ENCODE assay signal across 17 cellular contexts in genomic region chr2:233064526-233065199, GRCh38. TPM values are rescaled to one million over a fixed set of nuclear protein-coding genes. Genes with fewer than 3 reads are reported as not detected.
DNase-seq lines count a peak whose midpoint lies in the region; ATAC-seq, FAIRE-seq and TF ChIP-seq lines count a peak whose summit lies in the region.
"Had no signal": no experiment of that assay in that cellular context is flagged by ENCODE, and none has a peak within 500 bp of the region (broad histone marks: within the 10 kb centered on the region; RNA-seq: fewer than 3 reads in every experiment).

No MANE protein-coding gene starts in this region.

- DNase-seq in Right ventricle myocardium inferior (ENCODE audit: missing footprints) = peak; percentile 28
- DNase-seq in heart right ventricle = no peak
- DNase-seq in Peyer's patch = peak in 2 of 3 donors; percentile 14 to 46
- no peak for DNase-seq in HepG2 (ENCODE audit: low spot score)
- peak; percentile 7 for DNase-seq in testis
- DNase-seq: activated gamma-delta T cell treated with Interleukin-2 at 50 U/mL for 16 hours, NCI-H1436, NCI-H345, OCI-M1, SW 1271 had no signal

- no peaks in the 10 kb centered on the region for H3K79me2 ChIP-seq in HepG2 (ENCODE audit: insufficient read depth, low read length)
- H3K79me2 ChIP-seq: parathyroid adenoma had no signal

- peak overlapping the region; percentile 45 for H3K9ac ChIP-seq in HepG2 (ENCODE audit: insufficient read depth, low read depth, low read length)
- H3K9ac ChIP-seq: parathyroid adenoma had no signal

- in situ Hi-C loops in HepG2 (cut with HindIII; ENCODE audit: extremely low pct_ligation_motif_present, low pct_unique_long_range_greater_than_20kb) = no loop called here

- WGBS in heart right ventricle, 2 donors = 80 to 82% methylated on average over 16 of the region's 16 CpGs
- 86% methylated on average over 16 of the region's 16 CpGs for WGBS in HepG2 (ENCODE audit: low lambda C conversion rate)
- 82 to 93% methylated on average over 15 to 16 of the region's 16 CpGs for WGBS in testis, 2 donors

- no peak for TF ChIP-seq RAD21 in HepG2 (CRISPR knock-in tag; IDR thresholded peaks at IDR 0.05)

- peak overlapping the region in 2 of 10 donors; percentile 15 to 98 for H3K27ac ChIP-seq in heart right ventricle
- H3K27ac ChIP-seq in Peyer's patch = peak overlapping the region in 1 of 4 donors; percentile 97
- H3K27ac ChIP-seq in HepG2 (ENCODE audit: extremely low read length, insufficient read depth, low read length) = peak overlapping the region; percentile 82
- no peak overlapping the region for H3K27ac ChIP-seq in testis
- H3K27ac ChIP-seq: gastroesophageal sphincter, parathyroid adenoma had no signal

- POLR2A ChIA-PET in HepG2 (lab: Yijun Ruan, JAX) = interaction anchor here (1.0 to 2.8 kb wide), 6 partner anchors 11 to 208 kb away, joined by 3 to 10 read pairs (median 4); partner anchors contain the start of gene NGEF

- intact Hi-C loops in Right ventricle myocardium inferior (cut with DNase I) (no loop called here), heart right ventricle (cut with DNase I) (no loop called here), HepG2 (cut with micrococcal nuclease; ENCODE audit: unreplicated experiment) (loop anchor here (5.0 kb wide), 1 partner anchor 58 kb away; no protein-coding TSS in a partner anchor), testis (cut with DNase I; ENCODE audit: low total_unique reads) (no loop called here)

- FAIRE-seq in HepG2 (lab: Jason Lieb, UNC) = no peak

- ATAC-seq in Right ventricle myocardium inferior = peak; percentile 1
- ATAC-seq in heart right ventricle = no peak
- no peak for ATAC-seq in HepG2
- no peak for ATAC-seq in HG02938 (IDR thresholded peaks at IDR 0.05; ENCODE audit: unreplicated experiment)
- no peak for ATAC-seq in HG03460 (IDR thresholded peaks at IDR 0.05; ENCODE audit: unreplicated experiment)
- ATAC-seq in HG02981 (IDR thresholded peaks at IDR 0.05; ENCODE audit: unreplicated experiment) = no peak
- ATAC-seq: gastroesophageal sphincter had no signal

- TF ChIP-seq POLR2A in Peyer's patch (IDR thresholded peaks at IDR 0.05) = no peak
- no peak for TF ChIP-seq POLR2A in HepG2 (IDR thresholded peaks at IDR 0.05; ENCODE audit: insufficient read depth in 1 of 2, low read depth in 2 of 2, low read length in 2 of 2)
- no peak for TF ChIP-seq POLR2A in testis (IDR thresholded peaks at IDR 0.05)

- peaks cover 0 to 27% (median 0%) of the 10 kb centered on the region in 9 donors for H3K36me3 ChIP-seq in heart right ventricle
- H3K36me3 ChIP-seq in Peyer's patch = no peaks in the 10 kb centered on the region
- no peaks in the 10 kb centered on the region for H3K36me3 ChIP-seq in HepG2 (replicated peaks in 1 of 2; ENCODE audit: control insufficient read depth in 1 of 2, insufficient read depth in 2 of 2, low read length in 2 of 2)
- no peaks in the 10 kb centered on the region for H3K36me3 ChIP-seq in testis (ENCODE audit: low read depth, missing control alignments)
- H3K36me3 ChIP-seq: gastroesophageal sphincter, tibial nerve had no signal

- BruUV-seq in HepG2 (replicated peaks; lab: Mats Ljungman, UMichigan) = no TSS peak

- CTCF ChIA-PET in HepG2 (lab: Yijun Ruan, JAX; ENCODE audit: low intra/inter-chr PET ratio, low total read pairs) = no interaction called here

- H3K4me1 ChIP-seq in heart right ventricle = peaks cover 11 to 86% (median 31%) of the 10 kb centered on the region in 9 donors
- H3K4me1 ChIP-seq in Peyer's patch = peaks cover 0 to 34% (median 19%) of the 10 kb centered on the region in 4 donors
- peaks cover 81% of the 10 kb centered on the region for H3K4me1 ChIP-seq in HepG2 (ENCODE audit: insufficient read depth, low read length)
- H3K4me1 ChIP-seq in testis = peaks cover 11% of the 10 kb centered on the region
- H3K4me1 ChIP-seq: parathyroid adenoma had no signal

- no peak overlapping the region for H2AFZ ChIP-seq in HepG2 (ENCODE audit: low read length)
- H2AFZ ChIP-seq: parathyroid adenoma had no signal

- H3K9me3 ChIP-seq in heart right ventricle (no peaks in the 10 kb centered on the region), Peyer's patch (no peaks in the 10 kb centered on the region), HepG2 (ENCODE audit: low read length) (no peaks in the 10 kb centered on the region), testis (no peaks in the 10 kb centered on the region)
- H3K9me3 ChIP-seq: gastroesophageal sphincter, tibial nerve had no signal

- H3K4me2 ChIP-seq in HepG2 (ENCODE audit: low read depth, low read length) = peak overlapping the region; percentile 97

- 0 out of 2 replicates have a peak, but pooled peaks cover 3% of the 10 kb centered on the region for H4K20me1 ChIP-seq in HepG2 (ENCODE audit: insufficient read depth, low read length)

- H3K4me3 ChIP-seq in heart right ventricle (peak overlapping the region in 1 of 10 donors; percentile 82), Peyer's patch (peak overlapping the region in 1 of 4 donors; percentile 70), HepG2 (replicated peaks in 1 of 3; ENCODE audit: insufficient read depth in 1 of 3, low read depth in 2 of 3, low read length in 3 of 3) (no peak overlapping the region), testis (no peak overlapping the region)
- H3K4me3 ChIP-seq: gastroesophageal sphincter had no signal

- TF ChIP-seq CTCF in heart right ventricle (IDR thresholded peaks at IDR 0.05) (no peak), Peyer's patch (IDR thresholded peaks at IDR 0.05) (no peak), HepG2 (CRISPR knock-in tag; IDR thresholded peaks at IDR 0.05) (no peak), testis (IDR thresholded peaks at IDR 0.05) (no peak)

- H3K27me3 ChIP-seq in heart right ventricle (no peaks in the 10 kb centered on the region), Peyer's patch (no peaks in the 10 kb centered on the region), HepG2 (ENCODE audit: control insufficient read depth in 1 of 2, insufficient read depth in 2 of 2, low read length in 2 of 2) (no peaks in the 10 kb centered on the region; a peak in 1 of 5 replicates), testis (no peaks in the 10 kb centered on the region)
- H3K27me3 ChIP-seq: gastroesophageal sphincter, tibial nerve had no signal

- no peak for TF ChIP-seq EP300 in HepG2 (IDR thresholded peaks at IDR 0.05; ENCODE audit: low read depth in 2 of 2, low read length in 2 of 2)
- TF ChIP-seq EP300 in HepG2 (CRISPR knock-in tag; IDR thresholded peaks at IDR 0.05; ENCODE audit: borderline replicate concordance) = no peak

RNA-seq across cellular contexts. Expression of gene INPP5D, which starts 4.5 kb away (rescaled TPM):
- 5.2 TPM for total RNA-seq in Right ventricle myocardium inferior
- 10 to 100 TPM in 1 of 10 donors, 1 to 10 TPM in 9; 2.9 to 17.2 (median 5.7) TPM for total RNA-seq in heart right ventricle
- polyA plus RNA-seq in heart right ventricle = 1 to 10 TPM; 3.6 to 7.5 TPM
- total RNA-seq in Peyer's patch = 100 to 1,000 TPM in 1 of 4 donors, 10 to 100 TPM in 3; 11.6 to 333 (median 26.2) TPM
- total RNA-seq in HepG2 (2016; rRNA removed; fragmentation: Illumina TruSeq; extraction: Trizol) = 17.7 and 18.0 TPM in 2 replicates
- 4.6 and 5.5 TPM in 2 replicates for total RNA-seq in HepG2 (2016; cell fraction: cytosol; rRNA removed; fragmentation: Illumina TruSeq; extraction: Trizol; ENCODE audit: low read depth)
- 15.5 and 19.4 TPM in 2 replicates for total RNA-seq in HepG2 (2016; cell fraction: insoluble cytoplasmic fraction; rRNA removed; fragmentation: Illumina TruSeq; extraction: Trizol)
- total RNA-seq in HepG2 (2016; cell fraction: membrane; rRNA removed; fragmentation: Illumina TruSeq; extraction: Trizol) = 12.4 TPM in 2 replicates
- 15.5 and 17.7 TPM in 2 replicates for total RNA-seq in HepG2 (2016; cell fraction: nucleus; rRNA removed; fragmentation: Illumina TruSeq; extraction: Trizol)
- polyA plus RNA-seq in HepG2 (2011; rRNA removed) = 16.1 and 16.7 TPM in 2 replicates
- polyA plus RNA-seq in HepG2 (2011; cell fraction: cytosol; rRNA removed) = 7.7 and 8.6 TPM in 2 replicates
- polyA plus RNA-seq in HepG2 (2011; cell fraction: nucleus; rRNA removed) = 55.2 and 72.1 TPM in 2 replicates
- 36.4 and 42.1 TPM in 2 replicates for polyA plus RNA-seq in HepG2 (2012)
- 2.5 and 2.6 TPM in 2 replicates for polyA plus RNA-seq in HepG2 (2016; cell fraction: cytosol; fragmentation: Illumina TruSeq; extraction: Trizol; ENCODE audit: low read depth)
- 16.3 and 21.7 TPM in 2 replicates for polyA plus RNA-seq in HepG2 (2016; cell fraction: insoluble cytoplasmic fraction; fragmentation: Illumina TruSeq; extraction: Trizol; ENCODE audit: low read depth)
- 8.3 and 8.6 TPM in 2 replicates for polyA plus RNA-seq in HepG2 (2016; cell fraction: membrane; fragmentation: Illumina TruSeq; extraction: Trizol; ENCODE audit: low read depth)
- polyA plus RNA-seq in HepG2 (2016; cell fraction: nucleus; fragmentation: Illumina TruSeq; extraction: Trizol; ENCODE audit: insufficient read depth, low read depth) = 28.7 and 30.7 TPM in 2 replicates
- polyA minus RNA-seq in HepG2 (2011; rRNA and poly(A)+ RNA removed; ENCODE audit: low replicate concordance) = 0.09 and 29.9 TPM in 2 replicates
- polyA minus RNA-seq in HepG2 (2011; cell fraction: cytosol; rRNA and poly(A)+ RNA removed) = 15.4 and 25.3 TPM in 2 replicates
- polyA minus RNA-seq in HepG2 (2011; cell fraction: nucleus; rRNA and poly(A)+ RNA removed) = 36.4 and 40.5 TPM in 2 replicates
- 10 to 100 TPM in 1 of 2 donors, 1 to 10 TPM in 1; 5.7 to 11.2 TPM for total RNA-seq in testis
- 12.7 TPM for polyA plus RNA-seq in testis (ENCODE audit: insufficient read depth, low read depth, low replicate concordance)

RNA-seq across cellular contexts. Expression of gene NEU2, which starts 32.2 kb away (rescaled TPM):
- total RNA-seq in Right ventricle myocardium inferior (not detected), heart right ventricle (not detected), Peyer's patch (not detected), HepG2 (2016; rRNA removed; fragmentation: Illumina TruSeq; extraction: Trizol) (not detected in 2 replicates), testis (not detected)
- polyA plus RNA-seq in heart right ventricle (not detected), HepG2 (2011; rRNA removed) (not detected in 2 replicates), testis (ENCODE audit: insufficient read depth, low read depth, low replicate concordance) (not detected)
- total RNA-seq in HepG2 (2016; cell fraction: cytosol; rRNA removed; fragmentation: Illumina TruSeq; extraction: Trizol; ENCODE audit: low read depth) = not detected in 2 replicates
- not detected in 2 replicates for total RNA-seq in HepG2 (2016; cell fraction: insoluble cytoplasmic fraction; rRNA removed; fragmentation: Illumina TruSeq; extraction: Trizol)
- not detected in 2 replicates for total RNA-seq in HepG2 (2016; cell fraction: membrane; rRNA removed; fragmentation: Illumina TruSeq; extraction: Trizol)
- not detected in 2 replicates for total RNA-seq in HepG2 (2016; cell fraction: nucleus; rRNA removed; fragmentation: Illumina TruSeq; extraction: Trizol)
- polyA plus RNA-seq in HepG2 (2011; cell fraction: cytosol; rRNA removed) = not detected in 2 replicates
- polyA plus RNA-seq in HepG2 (2011; cell fraction: nucleus; rRNA removed) = not detected in 2 replicates
- not detected in 2 replicates for polyA plus RNA-seq in HepG2 (2012)
- not detected in 2 replicates for polyA plus RNA-seq in HepG2 (2016; cell fraction: cytosol; fragmentation: Illumina TruSeq; extraction: Trizol; ENCODE audit: low read depth)
- polyA plus RNA-seq in HepG2 (2016; cell fraction: insoluble cytoplasmic fraction; fragmentation: Illumina TruSeq; extraction: Trizol; ENCODE audit: low read depth) = not detected in 2 replicates
- not detected in 2 replicates for polyA plus RNA-seq in HepG2 (2016; cell fraction: membrane; fragmentation: Illumina TruSeq; extraction: Trizol; ENCODE audit: low read depth)
- not detected in 2 replicates for polyA plus RNA-seq in HepG2 (2016; cell fraction: nucleus; fragmentation: Illumina TruSeq; extraction: Trizol; ENCODE audit: insufficient read depth, low read depth)
- not detected in 2 replicates for polyA minus RNA-seq in HepG2 (2011; rRNA and poly(A)+ RNA removed; ENCODE audit: low replicate concordance)
- not detected in 2 replicates for polyA minus RNA-seq in HepG2 (2011; cell fraction: cytosol; rRNA and poly(A)+ RNA removed)
- polyA minus RNA-seq in HepG2 (2011; cell fraction: nucleus; rRNA and poly(A)+ RNA removed) = not detected in 2 replicates
- total RNA-seq: gastroesophageal sphincter, mesothelial cell of epicardium, tibial nerve had no signal

RNA-seq across cellular contexts. Expression of gene NGEF, which starts 51.6 kb away (rescaled TPM):
- total RNA-seq in Right ventricle myocardium inferior (0.51 TPM), heart right ventricle (under 1 TPM in 7 of 10 donors, not detected in 3; 0.27 to 0.75 (median 0.62) TPM), Peyer's patch (100 to 1,000 TPM in 2 of 4 donors, 10 to 100 TPM in 2; 54.5 to 116 (median 98.1) TPM), HepG2 (2016; rRNA removed; fragmentation: Illumina TruSeq; extraction: Trizol) (11.8 and 14.4 TPM in 2 replicates), testis (10 to 100 TPM; 15.6 to 28.7 TPM)
- polyA plus RNA-seq in heart right ventricle (under 1 TPM; 0.42 to 0.44 TPM), HepG2 (2011; rRNA removed) (36.9 and 40.7 TPM in 2 replicates), testis (ENCODE audit: insufficient read depth, low read depth, low replicate concordance) (7.9 TPM)
- 3.2 and 3.9 TPM in 2 replicates for total RNA-seq in HepG2 (2016; cell fraction: cytosol; rRNA removed; fragmentation: Illumina TruSeq; extraction: Trizol; ENCODE audit: low read depth)
- total RNA-seq in HepG2 (2016; cell fraction: insoluble cytoplasmic fraction; rRNA removed; fragmentation: Illumina TruSeq; extraction: Trizol) = 10.9 and 16.2 TPM in 2 replicates
- 5.7 and 5.8 TPM in 2 replicates for total RNA-seq in HepG2 (2016; cell fraction: membrane; rRNA removed; fragmentation: Illumina TruSeq; extraction: Trizol)
- 16.5 and 17.9 TPM in 2 replicates for total RNA-seq in HepG2 (2016; cell fraction: nucleus; rRNA removed; fragmentation: Illumina TruSeq; extraction: Trizol)
- 12.8 and 15.9 TPM in 2 replicates for polyA plus RNA-seq in HepG2 (2011; cell fraction: cytosol; rRNA removed)
- 96.4 and 108 TPM in 2 replicates for polyA plus RNA-seq in HepG2 (2011; cell fraction: nucleus; rRNA removed)
- polyA plus RNA-seq in HepG2 (2012) = 22.1 and 22.9 TPM in 2 replicates
- 1.4 TPM in 2 replicates for polyA plus RNA-seq in HepG2 (2016; cell fraction: cytosol; fragmentation: Illumina TruSeq; extraction: Trizol; ENCODE audit: low read depth)
- 9.8 and 12.7 TPM in 2 replicates for polyA plus RNA-seq in HepG2 (2016; cell fraction: insoluble cytoplasmic fraction; fragmentation: Illumina TruSeq; extraction: Trizol; ENCODE audit: low read depth)
- 2.8 and 3.2 TPM in 2 replicates for polyA plus RNA-seq in HepG2 (2016; cell fraction: membrane; fragmentation: Illumina TruSeq; extraction: Trizol; ENCODE audit: low read depth)
- polyA plus RNA-seq in HepG2 (2016; cell fraction: nucleus; fragmentation: Illumina TruSeq; extraction: Trizol; ENCODE audit: insufficient read depth, low read depth) = 29.2 and 34.3 TPM in 2 replicates
- polyA minus RNA-seq in HepG2 (2011; rRNA and poly(A)+ RNA removed; ENCODE audit: low replicate concordance) = 0.44 and 113 TPM in 2 replicates
- polyA minus RNA-seq in HepG2 (2011; cell fraction: cytosol; rRNA and poly(A)+ RNA removed) = 17.7 and 20.2 TPM in 2 replicates
- 26.9 and 31.6 TPM in 2 replicates for polyA minus RNA-seq in HepG2 (2011; cell fraction: nucleus; rRNA and poly(A)+ RNA removed)

Comparison
In these comparisons a context has a peak if more than half of its experiments do, and no peak if none do; other contexts are left out.
1. DNase-seq: peak in Right ventricle myocardium inferior (single experiment), Peyer's patch (2 of 3) and testis (single experiment); none in heart right ventricle (0 of 2) and HepG2 (single experiment).